Comparison of ENCODE assay signal across 25 cellular contexts in the genomic region with DNA sequence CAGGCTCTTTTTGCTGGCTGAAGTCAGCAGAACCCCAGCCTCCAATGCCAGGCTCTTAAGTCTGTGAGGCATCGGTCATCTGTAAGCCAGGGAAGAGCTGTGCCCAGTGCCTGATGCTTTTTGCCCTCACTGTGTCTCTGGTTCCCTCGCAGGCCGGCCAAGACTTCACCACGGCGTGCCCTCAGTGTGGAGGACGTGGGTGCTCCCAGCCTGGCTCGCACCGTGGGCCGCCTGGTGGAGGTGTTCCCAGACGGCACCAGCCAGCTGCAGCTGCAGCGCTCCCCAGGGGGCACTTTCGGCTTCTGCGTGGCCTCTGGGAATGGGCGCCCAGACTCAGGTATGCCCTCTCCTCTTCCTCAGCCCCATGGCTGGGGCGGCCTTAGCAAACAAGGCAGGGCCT. TPM values are rescaled to one million over a fixed set of nuclear protein-coding genes. Genes with fewer than 3 reads are reported as not detected.
DNase-seq lines count a peak whose midpoint lies in the region; ATAC-seq, FAIRE-seq and TF ChIP-seq lines count a peak whose summit lies in the region.
"Had no signal": no experiment of that assay in that cellular context is flagged by ENCODE, and none has a peak within 500 bp of the region (broad histone marks: within the 10 kb centered on the region; RNA-seq: fewer than 3 reads in every experiment).

No MANE protein-coding gene starts in this region.

- intact Hi-C loops in HepG2 (cut with micrococcal nuclease; ENCODE audit: unreplicated experiment) (no loop called here), right lobe of liver (cut with DNase I) (no loop called here), K562 (cut with micrococcal nuclease) (no loop called here)

- H3K79me2 ChIP-seq in HepG2 (ENCODE audit: insufficient read depth, low read length) (no peaks in the 10 kb centered on the region), K562 (ENCODE audit: control insufficient read depth, insufficient read depth, low read length) (no peaks in the 10 kb centered on the region)

- WGBS in HepG2 (ENCODE audit: low lambda C conversion rate): no CpG with 5 or more reads among the region's 15 CpGs
- WGBS in right lobe of liver (ENCODE audit: insufficient coverage, low coverage, low lambda C conversion rate, missing lambda C conversion rate): 80% methylated on average over 1 of the region's 15 CpGs
- 90% methylated on average over 14 of the region's 15 CpGs for WGBS in K562 (ENCODE audit: insufficient coverage, low coverage, missing lambda C conversion rate)
- WGBS in thymus: 44% methylated on average over 15 of the region's 15 CpGs

- TF ChIP-seq EP300 in HepG2 (IDR thresholded peaks at IDR 0.05; ENCODE audit: low read depth in 2 of 2, low read length in 2 of 2) (no peak), HepG2 (CRISPR knock-in tag; IDR thresholded peaks at IDR 0.05; ENCODE audit: borderline replicate concordance) (no peak), K562 (IDR thresholded peaks at IDR 0.05; ENCODE audit: low read length) (no peak)

- no peak overlapping the region for H3K27ac ChIP-seq in HepG2 (ENCODE audit: extremely low read length, insufficient read depth, low read length)
- H3K27ac ChIP-seq in right lobe of liver: no peak overlapping the region
- no peak overlapping the region for H3K27ac ChIP-seq in HEK293 (ENCODE audit: extremely low read depth, low read depth, low read length)
- H3K27ac ChIP-seq in K562 (ENCODE audit: extremely low read depth, low read depth, low read length): no peak overlapping the region
- peak overlapping the region; percentile 9 for H3K27ac ChIP-seq in thymus (ENCODE audit: low read depth)
- H3K27ac ChIP-seq: PC-9, SJSA1 had no signal

- TF ChIP-seq CTCF in HepG2 (CRISPR knock-in tag; IDR thresholded peaks at IDR 0.05) (no peak), right lobe of liver (IDR thresholded peaks at IDR 0.05) (no peak), HEK293 (tag by site-specific recombination; IDR thresholded peaks at IDR 0.05) (no peak), K562 (IDR thresholded peaks at IDR 0.05 in 2 of 3, conservative IDR thresholded peaks at IDR 0.05 in 1 of 3; ENCODE audit: insufficient read depth in 2 of 3, low read depth in 1 of 3, low read length in 3 of 3) (0 out of 6 replicates have a peak, but pooled peaks of 1 of the 3 experiments have one; percentile 13)

- H3K4me1 ChIP-seq in HepG2 (ENCODE audit: insufficient read depth, low read length) (no peaks in the 10 kb centered on the region), right lobe of liver (no peaks in the 10 kb centered on the region), HEK293 (ENCODE audit: control insufficient read depth, insufficient read depth, low read length) (no peaks in the 10 kb centered on the region), K562 (replicated peaks in 1 of 2; ENCODE audit: control insufficient read depth in 2 of 2, insufficient read depth in 2 of 2, low read length in 2 of 2) (peaks cover 3 to 40% of the 10 kb centered on the region in 2 experiments; a peak in 3 of 5 replicates), thymus (ENCODE audit: control insufficient read depth, insufficient read depth, low read length) (peaks cover 48% of the 10 kb centered on the region)
- H3K4me1 ChIP-seq: HAP-1, SJSA1 had no signal

- in situ Hi-C loops in HepG2 (cut with HindIII; ENCODE audit: extremely low pct_ligation_motif_present, low pct_unique_long_range_greater_than_20kb): no loop called here
- in situ Hi-C loops in K562 (cut with MboI): no loop called here

- H3K27me3 ChIP-seq in HepG2 (ENCODE audit: control insufficient read depth in 1 of 2, insufficient read depth in 2 of 2, low read length in 2 of 2) (no peaks in the 10 kb centered on the region), right lobe of liver (no peaks in the 10 kb centered on the region), K562 (ENCODE audit: control insufficient read depth in 2 of 2, insufficient read depth in 2 of 2, low read length in 2 of 2) (no peaks in the 10 kb centered on the region), thymus (ENCODE audit: control insufficient read depth, insufficient read depth) (no peaks in the 10 kb centered on the region)
- H3K27me3 ChIP-seq: MG63, SJSA1 had no signal

- H3K4me2 ChIP-seq in HepG2 (ENCODE audit: low read depth, low read length) (no peak overlapping the region), K562 (ENCODE audit: insufficient read depth, low read length) (no peak overlapping the region)
- H3K4me2 ChIP-seq: PC-9 had no signal

- no peak overlapping the region for H2AFZ ChIP-seq in HepG2 (ENCODE audit: low read length)
- H2AFZ ChIP-seq in K562 (ENCODE audit: low read depth, low read length): no peak overlapping the region
- H2AFZ ChIP-seq: PC-9 had no signal

- POLR2A ChIA-PET in HepG2 (lab: Yijun Ruan, JAX) (no interaction called here), HEK293 (lab: Yijun Ruan, JAX) (no interaction called here), K562 (lab: Yijun Ruan, JAX) (interaction anchor here (0.6 to 1.0 kb wide), 3 partner anchors 14 to 464 kb away, joined by 3 read pairs; no protein-coding TSS in a partner anchor)

- H3K9me3 ChIP-seq in HepG2 (ENCODE audit: low read length): no peaks in the 10 kb centered on the region
- H3K9me3 ChIP-seq in right lobe of liver: no peaks in the 10 kb centered on the region
- H3K9me3 ChIP-seq in HEK293 (ENCODE audit: control insufficient read depth, insufficient read depth, low read depth, low read length): no peaks in the 10 kb centered on the region
- no peaks in the 10 kb centered on the region; the same call in 1 of the 2 replicates for H3K9me3 ChIP-seq in K562 (replicated peaks; ENCODE audit: control insufficient read depth, insufficient read depth, low read depth, low read length)
- H3K9me3 ChIP-seq in thymus (ENCODE audit: control insufficient read depth): peaks cover 1% of the 10 kb centered on the region
- H3K9me3 ChIP-seq: MG63, SJSA1 had no signal

- CTCF ChIA-PET in HepG2 (lab: Yijun Ruan, JAX; ENCODE audit: low intra/inter-chr PET ratio, low total read pairs): no interaction called here
- CTCF ChIA-PET in HEK293 (lab: Yijun Ruan, JAX): no interaction called here
- CTCF ChIA-PET in K562 (lab: Yijun Ruan, JAX; ENCODE audit: low intra/inter-chr PET ratio): interaction anchor here (1.8 kb wide), 1 partner anchor 480 kb away, joined by 4 read pairs; no protein-coding TSS in a partner anchor

- no peak for TF ChIP-seq RAD21 in HepG2 (CRISPR knock-in tag; IDR thresholded peaks at IDR 0.05)
- no peak for TF ChIP-seq RAD21 in K562 (CRISPR knock-in tag; conservative IDR thresholded peaks at IDR 0.05 in 1 of 2, IDR thresholded peaks at IDR 0.05 in 1 of 2)

- H3K9ac ChIP-seq in HepG2 (ENCODE audit: insufficient read depth, low read depth, low read length) (no peak overlapping the region), K562 (ENCODE audit: insufficient read depth in 1 of 2, low read depth in 2 of 2, low read length in 2 of 2) (0 out of 4 replicates have a peak overlapping the region, but pooled peaks of 1 of the 2 experiments have one; percentile 22)

- 0 out of 5 replicates have a peak, but pooled peaks cover 0 to 3% of the 10 kb centered on the region in 2 experiments for H3K36me3 ChIP-seq in HepG2 (replicated peaks in 1 of 2; ENCODE audit: control insufficient read depth in 1 of 2, insufficient read depth in 2 of 2, low read length in 2 of 2)
- no peaks in the 10 kb centered on the region for H3K36me3 ChIP-seq in right lobe of liver
- peaks cover 0 to 15% of the 10 kb centered on the region in 2 experiments; a peak in 2 of 3 replicates for H3K36me3 ChIP-seq in HEK293 (ENCODE audit: control insufficient read depth in 2 of 2, insufficient read depth in 1 of 2, low read length in 2 of 2)
- H3K36me3 ChIP-seq in K562 (ENCODE audit: control insufficient read depth, insufficient read depth, low read length): peaks cover 4% of the 10 kb centered on the region; the same call in 2 of the 3 replicates
- peaks cover 5% of the 10 kb centered on the region for H3K36me3 ChIP-seq in thymus (ENCODE audit: control insufficient read depth, insufficient read depth)
- H3K36me3 ChIP-seq: HAP-1 had no signal

- DNase-seq in HepG2 (ENCODE audit: low spot score) (no peak), right lobe of liver (no peak), K562 (ENCODE audit: extremely low read depth in 1 of 4, low spot score in 3 of 4) (no peak), putamen (ENCODE audit: low spot score) (no peak), GF-D8 (lab: John Stamatoyannopoulos, UW) (no peak)
- DNase-seq: C1 segment of cervical spinal cord, DMS 273 treated with DMSO at 0.1 percent for 48 hours, DMS79, MG63, NCI-H1930, NCI-H446, NCI-H524 treated with DMSO at 0.1 percent for 48 hours, NCI-H774, PC-9, Right ventricle myocardium superior, T-helper 2 cell had no signal

- no peaks in the 10 kb centered on the region for H3K9me1 ChIP-seq in K562 (ENCODE audit: control insufficient read depth, insufficient read depth, low read length)

- ATAC-seq in HepG2 (peak; percentile 12; the same call in 1 of the 3 replicates), right lobe of liver (no peak), K562 (no peak), GM18502 (IDR thresholded peaks at IDR 0.05; ENCODE audit: poor library complexity, unreplicated experiment) (no peak)
- ATAC-seq: CD8-positive, alpha-beta T cell had no signal

- TF ChIP-seq POLR2A in HepG2 (IDR thresholded peaks at IDR 0.05; ENCODE audit: insufficient read depth in 1 of 2, low read depth in 2 of 2, low read length in 2 of 2) (no peak), right lobe of liver (IDR thresholded peaks at IDR 0.05) (no peak), K562 (conservative IDR thresholded peaks at IDR 0.05) (no peak)

- H3K4me3 ChIP-seq in HepG2 (replicated peaks in 1 of 3; ENCODE audit: insufficient read depth in 1 of 3, low read depth in 2 of 3, low read length in 3 of 3) (no peak overlapping the region), right lobe of liver (no peak overlapping the region), HEK293 (ENCODE audit: low read depth, low read length) (no peak overlapping the region), K562 (no peak overlapping the region), thymus (ENCODE audit: low read length) (no peak overlapping the region)
- H3K4me3 ChIP-seq: HAP-1, MG63, PC-9, SJSA1 had no signal

- BruUV-seq in HepG2 (replicated peaks; lab: Mats Ljungman, UMichigan) (no TSS peak), K562 (replicated peaks; lab: Mats Ljungman, UMichigan) (no TSS peak)

- FAIRE-seq in HepG2 (lab: Jason Lieb, UNC): no peak
- FAIRE-seq in K562 (lab: Jason Lieb, UNC): no peak
- FAIRE-seq: A204.1, GM12892, GM19239 had no signal

- H4K20me1 ChIP-seq in HepG2 (ENCODE audit: insufficient read depth, low read length) (no peaks in the 10 kb centered on the region), K562 (replicated peaks; ENCODE audit: control insufficient read depth, insufficient read depth, low read length) (no peaks in the 10 kb centered on the region)

RNA-seq across cellular contexts. Expression of a gene that starts 32.5 kb away (rescaled TPM):
- total RNA-seq in HepG2 (2016; rRNA removed; fragmentation: Illumina TruSeq; extraction: Trizol) (0.32 and 0.77 TPM in 2 replicates), right lobe of liver (under 1 TPM; 0.13 to 0.25 (median 0.21) TPM), K562 (2014; rRNA removed) (0.29 and 1.1 TPM in 2 replicates), K562 (2014; rRNA removed; fragmentation: Illumina TruSeq; extraction: Trizol) (0.03 and 0.04 TPM in 2 replicates), K562 (2015; rRNA removed; fragmentation: Illumina TruSeq; extraction: Trizol) (0.14 and 0.57 TPM in 2 replicates), K562 (2021) (0.16 and 0.36 TPM in 2 replicates)
- total RNA-seq in HepG2 (2016; cell fraction: cytosol; rRNA removed; fragmentation: Illumina TruSeq; extraction: Trizol; ENCODE audit: low read depth): 0.10 TPM in 1 of 2 replicates, not detected in the other
- 0.16 and 0.17 TPM in 2 replicates for total RNA-seq in HepG2 (2016; cell fraction: insoluble cytoplasmic fraction; rRNA removed; fragmentation: Illumina TruSeq; extraction: Trizol)
- total RNA-seq in HepG2 (2016; cell fraction: membrane; rRNA removed; fragmentation: Illumina TruSeq; extraction: Trizol): 0.46 and 0.52 TPM in 2 replicates
- 0.43 and 0.81 TPM in 2 replicates for total RNA-seq in HepG2 (2016; cell fraction: nucleus; rRNA removed; fragmentation: Illumina TruSeq; extraction: Trizol)
- polyA plus RNA-seq in HepG2 (2011; rRNA removed) (0.12 and 0.15 TPM in 2 replicates), K562 (2011; rRNA removed) (0.01 and 0.11 TPM in 2 replicates), K562 (2014; fragmentation: Illumina TruSeq; extraction: Trizol) (0.07 and 0.15 TPM in 2 replicates), K562 (2014; fragmentation: Nextera tagmentation; extraction: Ambion mirVana) (under 1 TPM in 1 of 2 experiments, not detected in 1; 0.18 TPM), K562 (2014; rRNA removed) (0.17 and 0.36 TPM in 2 replicates), thymus (0.84 TPM)
- polyA plus RNA-seq in HepG2 (2011; cell fraction: cytosol; rRNA removed): 0.27 TPM in 2 replicates
- 0.16 and 0.48 TPM in 2 replicates for polyA plus RNA-seq in HepG2 (2011; cell fraction: nucleus; rRNA removed)
- 0.40 and 0.48 TPM in 2 replicates for polyA plus RNA-seq in HepG2 (2012)
- 0.06 and 0.26 TPM in 2 replicates for polyA plus RNA-seq in HepG2 (2016; cell fraction: cytosol; fragmentation: Illumina TruSeq; extraction: Trizol; ENCODE audit: low read depth)
- polyA plus RNA-seq in HepG2 (2016; cell fraction: insoluble cytoplasmic fraction; fragmentation: Illumina TruSeq; extraction: Trizol; ENCODE audit: low read depth): 0.17 and 0.20 TPM in 2 replicates
- 0.09 and 0.14 TPM in 2 replicates for polyA plus RNA-seq in HepG2 (2016; cell fraction: membrane; fragmentation: Illumina TruSeq; extraction: Trizol; ENCODE audit: low read depth)
- 0.11 and 0.16 TPM in 2 replicates for polyA plus RNA-seq in HepG2 (2016; cell fraction: nucleus; fragmentation: Illumina TruSeq; extraction: Trizol; ENCODE audit: insufficient read depth, low read depth)
- polyA minus RNA-seq in HepG2 (2011; rRNA and poly(A)+ RNA removed; ENCODE audit: low replicate concordance): 0.44 and 0.48 TPM in 2 replicates
- polyA minus RNA-seq in HepG2 (2011; cell fraction: cytosol; rRNA and poly(A)+ RNA removed): not detected in 2 replicates
- polyA minus RNA-seq in HepG2 (2011; cell fraction: nucleus; rRNA and poly(A)+ RNA removed): 0.12 and 0.26 TPM in 2 replicates
- 0.35 and 0.56 TPM in 2 replicates for total RNA-seq in K562 (2011; cell fraction: chromatin; rRNA removed; ENCODE audit: low replicate concordance)
- 0.17 and 0.39 TPM in 2 replicates for total RNA-seq in K562 (2011; cell fraction: nucleolus; rRNA removed)
- total RNA-seq in K562 (2011; cell fraction: nucleoplasm; rRNA removed): 0.15 and 0.37 TPM in 2 replicates
- polyA plus RNA-seq in K562 (2011; cell fraction: cytosol; rRNA removed): 0.01 and 0.03 TPM in 2 replicates
- polyA plus RNA-seq in K562 (2011; cell fraction: nucleus; rRNA removed): 0.13 and 0.20 TPM in 2 replicates
- 0.51 and 0.85 TPM in 2 replicates for polyA plus RNA-seq in K562 (2012)
- 0.04 and 0.06 TPM in 2 replicates for polyA minus RNA-seq in K562 (2011; rRNA and poly(A)+ RNA removed)
- polyA minus RNA-seq in K562 (2011; cell fraction: cytosol; rRNA and poly(A)+ RNA removed): not detected in 2 replicates
- polyA minus RNA-seq in K562 (2011; cell fraction: nucleus; rRNA and poly(A)+ RNA removed): 0.11 and 0.13 TPM in 2 replicates
